In the genomic region with DNA sequence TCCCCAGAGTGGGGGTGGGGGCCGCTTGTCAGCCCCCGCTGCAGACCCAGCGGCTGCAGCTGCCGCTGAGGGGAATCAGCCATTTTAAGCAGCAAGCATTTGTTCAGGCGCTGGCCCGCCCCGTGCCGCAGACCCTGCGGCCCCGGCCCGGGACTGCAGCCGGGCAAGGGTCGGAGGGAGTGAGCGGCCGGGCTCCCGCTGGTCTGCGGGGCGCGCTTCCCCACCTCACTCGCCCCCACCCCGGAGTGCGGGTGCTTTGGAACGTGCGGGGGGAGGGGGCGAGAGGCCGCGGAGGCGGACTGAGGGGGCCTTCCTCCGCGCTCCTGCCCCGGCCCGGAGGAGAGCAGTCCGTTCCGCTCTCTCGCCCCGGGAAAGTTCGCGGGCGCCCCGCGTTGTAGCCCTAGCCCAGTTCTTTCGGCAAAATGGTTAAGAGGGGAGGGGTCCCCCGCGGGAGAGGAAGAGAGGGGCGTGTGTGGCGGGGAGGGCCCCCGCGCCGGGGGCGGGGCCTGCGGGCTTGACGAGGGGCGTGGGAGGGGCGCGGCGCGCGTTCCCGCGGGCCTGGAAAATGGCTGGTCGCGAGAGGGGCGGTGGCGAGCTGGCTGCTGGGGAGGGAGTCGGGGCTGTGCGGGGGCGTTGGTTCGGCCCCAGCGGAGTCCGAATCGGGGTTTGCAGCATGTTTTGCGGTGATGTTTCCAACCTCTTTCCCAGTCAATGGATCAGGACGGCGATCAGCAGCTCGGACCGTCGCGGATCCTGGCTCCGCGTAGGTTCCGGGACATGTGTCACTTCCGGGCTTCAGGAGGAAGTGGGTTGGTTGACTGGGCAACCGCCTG, we compare ENCODE assay signal across 8 cellular contexts. TPM values are rescaled to one million over a fixed set of nuclear protein-coding genes. Genes with fewer than 3 reads are reported as not detected.
DNase-seq lines count a peak whose midpoint lies in the region; ATAC-seq, FAIRE-seq and TF ChIP-seq lines count a peak whose summit lies in the region.

No MANE protein-coding gene starts in this region.

- intact Hi-C loops in kidney (cut with DNase I), result no loop called here

- no peak for TF ChIP-seq CTCF in AG09319 (IDR thresholded peaks at IDR 0.05; ENCODE audit: low read depth, low read length)
- no peak for TF ChIP-seq CTCF in kidney (IDR thresholded peaks at IDR 0.05; ENCODE audit: borderline replicate concordance, extremely low read depth, insufficient read depth)

- H3K4me3 ChIP-seq in kidney (ENCODE audit: low read length in 2 of 2), result peak overlapping the region; percentile 71 to 96

- no peaks in the 10 kb centered on the region for H3K9me3 ChIP-seq in kidney (ENCODE audit: control insufficient read depth in 1 of 2, low read length in 2 of 2)

- peaks cover 4 to 6% of the 10 kb centered on the region in 2 donors for H3K36me3 ChIP-seq in kidney (ENCODE audit: control insufficient read depth in 1 of 2, insufficient read depth in 2 of 2, low read length in 2 of 2)

- peak; percentile 47 for DNase-seq in AG09319 (ENCODE audit: extremely low read depth, low read depth)
- DNase-seq in NCI-H2227 treated with DMSO at 0.1 percent for 48 hours (lab: John Stamatoyannopoulos, UW), result peak; percentile 59
- peak; percentile 81 for DNase-seq in activated CD4-positive, alpha-beta T cell treated with anti-CD3 and anti-CD28 coated beads for 1 hour
- peak; percentile 90 for DNase-seq in cerebellum (ENCODE audit: low spot score)
- peak; percentile 95 for DNase-seq in kidney
- DNase-seq in stimulated activated CD4-positive, alpha-beta T cell treated with anti-CD3 and anti-CD28 coated beads, Interleukin-15, amount 100 ng/mL, for 1 hour (ENCODE audit: low read depth in 1 of 2, low spot score in 1 of 2), result peak; percentile 72 to 84

- no peak for FAIRE-seq in kidney (lab: Jason Lieb, UNC)

- ATAC-seq in GM18870 (IDR thresholded peaks at IDR 0.05; ENCODE audit: unreplicated experiment) (peak; percentile 48), HG03103 (IDR thresholded peaks at IDR 0.05; ENCODE audit: low read depth, unreplicated experiment) (peak; percentile 37)

- H3K27ac ChIP-seq in kidney (ENCODE audit: low read depth in 2 of 2, low read length in 2 of 2), result peak overlapping the region; percentile 99

- H3K9ac ChIP-seq in kidney (ENCODE audit: low read length in 2 of 2), result peak overlapping the region; percentile 49 to 65

- H3K4me1 ChIP-seq in kidney (ENCODE audit: control insufficient read depth in 1 of 2, insufficient read depth in 1 of 2, low read depth in 1 of 2, low read length in 2 of 2), result peaks cover 0 to 2% of the 10 kb centered on the region in 2 donors

RNA-seq across cellular contexts. Expression of a gene that starts 0.9 kb away (rescaled TPM):
- total RNA-seq in cerebellum (17.1 TPM), kidney (7.8 TPM)
- polyA plus RNA-seq in kidney (ENCODE audit: insufficient read depth, low read depth, low replicate concordance), result 17.3 TPM

Comparison
In these comparisons a context has a peak if more than half of its experiments do, and no peak if none do; other contexts are left out.
1. Peak in every context shown above with its lines: DNase-seq, ATAC-seq, H3K4me3 ChIP-seq and H3K27ac ChIP-seq.